In genomic region chr5:71664615-71665014, GRCh38 we compare ENCODE assay signal across 10 cellular contexts. TPM values are rescaled to one million over a fixed set of nuclear protein-coding genes. Genes with fewer than 3 reads are reported as not detected.
"Had no signal": no experiment of that assay in that cellular context is flagged by ENCODE, and none has a peak within 500 bp of the region (broad histone marks: within the 10 kb centered on the region; RNA-seq: fewer than 3 reads in every experiment).

No MANE protein-coding gene starts in this region.

RNA-seq across cellular contexts. Expression of gene CARTPT, which starts 54.5 kb away (rescaled TPM):
- total RNA-seq: HepG2; HT1080; IMR-90; M059J; PC-9; Peyer's patch; Right ventricle myocardium superior; RPMI7951; SJSA1; T-helper 1 cell treated with Interleukin-12 subunit alpha and Interleukin-12 subunit beta and Interleukin-4 antibody, amounts not matched to agents 30 ng/mL and 1 ng/mL, for 36 hours had no signal
- polyA plus RNA-seq: HepG2, IMR-90 had no signal
